In genomic region chr1:115433483-115433882, GRCh38 we compare ENCODE assay signal across 20 cellular contexts.
DNase-seq lines count a peak whose midpoint lies in the region; ATAC-seq and TF ChIP-seq lines count a peak whose summit lies in the region.
"Had no signal": no experiment of that assay in that cellular context is flagged by ENCODE, and none has a peak within 500 bp of the region (broad histone marks: within the 10 kb centered on the region; RNA-seq: fewer than 3 reads in every experiment).

No MANE protein-coding gene starts in this region.

- WGBS in right cardiac atrium = 54% methylated on average over 6 of the region's 6 CpGs
- 65% methylated on average over 6 of the region's 6 CpGs for WGBS in esophagus muscularis mucosa

- H3K4me3 ChIP-seq in right cardiac atrium (ENCODE audit: low read length) (no peak overlapping the region), esophagus muscularis mucosa (no peak overlapping the region), uterus (no peak overlapping the region)
- H3K4me3 ChIP-seq: BLaER1, GM23338, SJSA1 had no signal

- TF ChIP-seq POLR2A in esophagus muscularis mucosa (IDR thresholded peaks at IDR 0.05; ENCODE audit: low read depth) (no peak), uterus (IDR thresholded peaks at IDR 0.05) (no peak)

- TF ChIP-seq CTCF in esophagus muscularis mucosa (IDR thresholded peaks at IDR 0.05) = no peak
- TF ChIP-seq CTCF in omental fat pad (IDR thresholded peaks at IDR 0.05) = no peak
- no peak for TF ChIP-seq CTCF in uterus (IDR thresholded peaks at IDR 0.05)

- DNase-seq in right cardiac atrium (peak; percentile 39 to 75 (median 63)), Right ventricle myocardium inferior (ENCODE audit: missing footprints) (no peak), esophagus muscularis mucosa (ENCODE audit: extremely low spot score) (peak; percentile 89), omental fat pad (ENCODE audit: low spot score) (no peak), uterus (peak in 1 of 2 donors; percentile 49), NCI-H187 (lab: John Stamatoyannopoulos, UW) (no peak), DMS114 treated with DMSO at 0.1 percent for 48 hours (lab: John Stamatoyannopoulos, UW; ENCODE audit: unreplicated experiment) (no peak)
- no peak for DNase-seq in effector CD8-positive, alpha-beta T cell (lab: John Stamatoyannopoulos, UW)
- DNase-seq: CD4-positive, CD25-positive, alpha-beta regulatory T cell; H9; Karpas-422; NCI-H1092 treated with DMSO at 0.1 percent for 48 hours; NCI-H1436; NCI-H187 treated with DMSO at 0.1 percent for 48 hours; NCI-H524; NCI-H748 treated with DMSO at 0.1 percent for 48 hours had no signal

- H3K9me3 ChIP-seq in right cardiac atrium (ENCODE audit: control insufficient read depth, low read length) (no peaks in the 10 kb centered on the region), esophagus muscularis mucosa (no peaks in the 10 kb centered on the region), uterus (no peaks in the 10 kb centered on the region)
- H3K9me3 ChIP-seq: BLaER1, SJSA1 had no signal

- intact Hi-C loops in right cardiac atrium (cut with DNase I) (no loop called here), Right ventricle myocardium inferior (cut with DNase I) (no loop called here), esophagus muscularis mucosa (cut with DNase I) (no loop called here), uterus (cut with DNase I; ENCODE audit: low total_unique reads) (no loop called here)

- ATAC-seq in right cardiac atrium (peak; percentile 65 to 74), Right ventricle myocardium inferior (no peak), omental fat pad (ENCODE audit: low FRiP score) (peak; percentile 19)
- ATAC-seq: GM23338 had no signal

- H3K27me3 ChIP-seq in right cardiac atrium (ENCODE audit: control insufficient read depth, insufficient read depth) (no peaks in the 10 kb centered on the region), esophagus muscularis mucosa (no peaks in the 10 kb centered on the region), uterus (no peaks in the 10 kb centered on the region)
- H3K27me3 ChIP-seq: BLaER1, SJSA1 had no signal

- H3K36me3 ChIP-seq in esophagus muscularis mucosa (no peaks in the 10 kb centered on the region), uterus (no peaks in the 10 kb centered on the region)
- H3K36me3 ChIP-seq: BLaER1, SJSA1 had no signal

- H3K27ac ChIP-seq in right cardiac atrium (ENCODE audit: low read length) (no peak overlapping the region), esophagus muscularis mucosa (replicated peaks in 1 of 4) (no peak overlapping the region), uterus (peak overlapping the region; percentile 1 to 10)
- H3K27ac ChIP-seq: BLaER1, HL-60, SJSA1 had no signal

- H3K4me1 ChIP-seq in right cardiac atrium (ENCODE audit: control insufficient read depth, insufficient read depth, low read length) = peaks cover 3% of the 10 kb centered on the region
- peaks cover 0 to 4% (median 0%) of the 10 kb centered on the region in 4 donors for H3K4me1 ChIP-seq in esophagus muscularis mucosa
- peaks cover 0 to 10% of the 10 kb centered on the region in 2 donors for H3K4me1 ChIP-seq in uterus
- H3K4me1 ChIP-seq: BLaER1 had no signal

- no peak for TF ChIP-seq EP300 in esophagus muscularis mucosa (IDR thresholded peaks at IDR 0.05)

Comparison
In these comparisons a context has a peak if more than half of its experiments do, and no peak if none do; other contexts are left out.
1. DNase-seq: peak in right cardiac atrium (3 of 3) and esophagus muscularis mucosa (single experiment); none in Right ventricle myocardium inferior (single experiment), omental fat pad (single experiment), NCI-H187 (0 of 2), effector CD8-positive, alpha-beta T cell (single experiment) and DMS114 treated with DMSO at 0.1 percent for 48 hours (single experiment).
2. H3K27ac ChIP-seq: peak in uterus (2 of 2); none in right cardiac atrium (single experiment) and esophagus muscularis mucosa (0 of 4).